Comparison of ENCODE assay signal across 21 cellular contexts in the genomic region with DNA sequence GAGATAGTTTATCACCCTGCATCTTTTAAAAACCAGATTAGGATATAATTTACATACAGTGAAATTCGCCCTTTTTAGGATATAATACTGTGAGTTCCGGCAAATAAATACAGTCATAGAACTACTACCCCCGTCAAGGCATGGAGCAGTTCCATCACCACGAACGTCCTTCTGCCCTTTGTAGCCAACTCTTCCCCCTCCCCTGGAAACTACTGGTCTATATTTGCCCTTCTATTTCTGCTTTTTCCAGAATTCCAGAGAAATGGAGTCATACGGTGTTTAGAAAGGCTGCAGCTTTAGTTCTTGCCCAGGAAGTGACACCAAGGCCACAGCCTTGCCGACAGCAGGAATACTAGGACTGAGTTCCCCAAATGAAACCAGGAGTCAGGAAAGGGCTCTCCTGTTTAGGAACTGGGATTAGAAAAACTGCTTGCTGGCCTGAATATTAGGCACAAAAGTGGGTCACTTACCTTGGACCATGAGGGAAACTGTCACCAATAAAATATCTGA.
"Had no signal": no experiment of that assay in that cellular context is flagged by ENCODE, and none has a peak within 500 bp of the region (broad histone marks: within the 10 kb centered on the region; RNA-seq: fewer than 3 reads in every experiment).

No MANE protein-coding gene starts in this region.

- H3K27ac ChIP-seq: right atrium auricular region, suprapubic skin, upper lobe of left lung had no signal

- ATAC-seq: activated naive CD8-positive, alpha-beta T cell treated with anti-CD3 and anti-CD28 coated beads, Interleukin-2, amount 50 U/mL, for 24 hours; activated T-cell treated with anti-CD3 and anti-CD28 coated beads, Interleukin-2, amount 50 U/mL, for 4 hours; SK-N-SH treated with all-trans-retinoic acid at 6 μM for 48 hours; stimulated activated naive CD8-positive, alpha-beta T cell treated with anti-CD3 and anti-CD28 coated beads, Interleukin-15, amount 100 ng/mL, for 72 hours had no signal

- H3K4me1 ChIP-seq: prostate gland, right atrium auricular region had no signal

- DNase-seq: activated CD4-positive, alpha-beta T cell treated with anti-CD3 and anti-CD28 coated beads for 48 hours; activated CD4-positive, CD25-positive, alpha-beta regulatory T cell; activated naive CD4-positive, alpha-beta T cell treated with anti-CD3 and anti-CD28 coated beads for 36 hours; activated naive CD8-positive, alpha-beta T cell treated with anti-CD3 and anti-CD28 coated beads, Interleukin-2, amount 50 U/mL, for 24 hours; activated T-cell treated with anti-CD3 and anti-CD28 coated beads, Interleukin-2, amount 50 U/mL, for 4 hours; anterior cingulate cortex; cerebellar nuclear complex; effector memory CD4-positive, alpha-beta T cell; left cardiac atrium; nephron progenitor cell; stimulated activated CD4-positive, alpha-beta T cell treated with anti-CD3 and anti-CD28 coated beads, Interleukin-15, amount 100 ng/mL, for 24 hours; stimulated activated CD4-positive, alpha-beta T cell treated with anti-CD3 and anti-CD28 coated beads, Interleukin-2, amount 100 ng/mL, for 48 hours; stimulated activated naive CD8-positive, alpha-beta T cell treated with anti-CD3 and anti-CD28 coated beads, Interleukin-15, amount 100 ng/mL, for 72 hours; T-helper 1 cell; T-helper 9 cell; upper lobe of left lung had no signal

- FAIRE-seq: bronchial epithelial cell had no signal

- H3K9me3 ChIP-seq: prostate gland, right atrium auricular region, suprapubic skin, upper lobe of left lung had no signal

- H3K4me3 ChIP-seq: prostate gland, right atrium auricular region, suprapubic skin, upper lobe of left lung had no signal

- H3K27me3 ChIP-seq: right atrium auricular region, suprapubic skin, upper lobe of left lung had no signal

- H3K36me3 ChIP-seq: prostate gland, right atrium auricular region, suprapubic skin, upper lobe of left lung had no signal
